28 cellular contexts compared by ENCODE assay signal in genomic region chr15:67218428-67218827, GRCh38.
"Had no signal": no experiment of that assay in that cellular context is flagged by ENCODE, and none has a peak within 500 bp of the region (broad histone marks: within the 10 kb centered on the region; RNA-seq: fewer than 3 reads in every experiment).

No MANE protein-coding gene starts in this region.

- H3K4me3 ChIP-seq: left lung, lower lobe of right lung, mucosa of descending colon, pancreas, prostate gland, sigmoid colon, spleen, tibial nerve, uterus had no signal

- ATAC-seq: left lung; lower lobe of right lung; mucosa of descending colon; naive thymus-derived CD4-positive, alpha-beta T cell; natural killer cell treated with Interleukin-12 subunit alpha and Interleukin-12 subunit beta and Interleukin-15 and Interleukin-18, amount 100 ng/mL, for 72 hours; pancreas; right cardiac atrium; stimulated activated naive CD8-positive, alpha-beta T cell treated with anti-CD3 and anti-CD28 coated beads, Interleukin-15, amount 100 ng/mL, for 72 hours had no signal

- H3K9me3 Mint-ChIP-seq: naive thymus-derived CD4-positive, alpha-beta T cell; natural killer cell treated with Interleukin-12 subunit alpha and Interleukin-12 subunit beta and Interleukin-15 and Interleukin-18, amount 100 ng/mL, for 72 hours; neural crest cell; stimulated activated naive CD8-positive, alpha-beta T cell treated with anti-CD3 and anti-CD28 coated beads, Interleukin-15, amount 100 ng/mL, for 72 hours; type B pancreatic cell had no signal

- H3K27ac Mint-ChIP-seq: stimulated activated naive CD8-positive, alpha-beta T cell treated with anti-CD3 and anti-CD28 coated beads, Interleukin-15, amount 100 ng/mL, for 72 hours; type B pancreatic cell had no signal

- H3K4me1 ChIP-seq: left lung, lower lobe of right lung, pancreas, prostate gland, sigmoid colon, spleen, tibial nerve, uterus had no signal

- H3K4me1 Mint-ChIP-seq: neural crest cell; stimulated activated naive CD8-positive, alpha-beta T cell treated with anti-CD3 and anti-CD28 coated beads, Interleukin-15, amount 100 ng/mL, for 72 hours had no signal

- FAIRE-seq: kidney, pancreas, small intestine had no signal

- H3K27ac ChIP-seq: left lung, lower lobe of right lung, pancreas, prostate gland, sigmoid colon, spleen, tibial nerve, uterus had no signal

- H3K36me3 ChIP-seq: pancreas, prostate gland, sigmoid colon, uterus had no signal

- H3K9me3 ChIP-seq: left lung, lower lobe of right lung, mucosa of descending colon, pancreas, prostate gland, sigmoid colon, spleen, tibial nerve, uterus had no signal

- H3K27me3 Mint-ChIP-seq: naive thymus-derived CD4-positive, alpha-beta T cell; natural killer cell treated with Interleukin-12 subunit alpha and Interleukin-12 subunit beta and Interleukin-15 and Interleukin-18, amount 100 ng/mL, for 72 hours; stimulated activated naive CD8-positive, alpha-beta T cell treated with anti-CD3 and anti-CD28 coated beads, Interleukin-15, amount 100 ng/mL, for 72 hours; type B pancreatic cell had no signal

- H3K27me3 ChIP-seq: left lung, pancreas, sigmoid colon, spleen, tibial nerve, uterus had no signal

- H3K4me3 Mint-ChIP-seq: naive thymus-derived CD4-positive, alpha-beta T cell; natural killer cell treated with Interleukin-12 subunit alpha and Interleukin-12 subunit beta and Interleukin-15 and Interleukin-18, amount 100 ng/mL, for 72 hours; neural crest cell; stimulated activated naive CD8-positive, alpha-beta T cell treated with anti-CD3 and anti-CD28 coated beads, Interleukin-15, amount 100 ng/mL, for 72 hours; type B pancreatic cell had no signal

- DNase-seq: hippocampal formation; kidney; left colon; left lung; lower lobe of right lung; mammary epithelial cell; midbrain; mucosa of descending colon; naive thymus-derived CD4-positive, alpha-beta T cell; nucleus accumbens; pancreas; posterior cingulate gyrus; retina; right cardiac atrium; sigmoid colon; small intestine; spleen; stimulated activated CD4-positive, alpha-beta T cell treated with anti-CD3 and anti-CD28 coated beads, Interleukin-1b, Interleukin-23, amount 100 ng/mL, for 48 hours; stimulated activated CD4-positive, alpha-beta T cell treated with anti-CD3 and anti-CD28 coated beads, Interleukin-4, amount 100 ng/mL, for 1 hour; stimulated activated naive CD4-positive, alpha-beta T cell treated with Interleukin-2 at 50 U/mL for 16 hours; stimulated activated naive CD8-positive, alpha-beta T cell treated with anti-CD3 and anti-CD28 coated beads, Interleukin-15, amount 100 ng/mL, for 72 hours; substantia nigra; uterus had no signal
